ENCODE assay signal across 25 cellular contexts in genomic region chr7:73541722-73542121, GRCh38. TPM values are rescaled to one million over a fixed set of nuclear protein-coding genes. Genes with fewer than 3 reads are reported as not detected.
A peak's percentile ranks its signal among the peaks of the same experiment; 100 is the strongest.
DNase-seq lines count a peak whose midpoint lies in the region; ATAC-seq, FAIRE-seq and TF ChIP-seq lines count a peak whose summit lies in the region.
"Had no signal": no experiment of that assay in that cellular context is flagged by ENCODE, and none has a peak within 500 bp of the region (broad histone marks: within the 10 kb centered on the region; RNA-seq: fewer than 3 reads in every experiment).

No MANE protein-coding gene starts in this region.

- H3K4me3 Mint-ChIP-seq in activated naive CD8-positive, alpha-beta T cell treated with anti-CD3 and anti-CD28 coated beads, Interleukin-2, amount 50 U/mL, for 24 hours, result no peak overlapping the region
- H3K4me3 Mint-ChIP-seq in activated naive CD8-positive, alpha-beta T cell treated with anti-CD3 and anti-CD28 coated beads for 36 hours, result no peak overlapping the region
- H3K4me3 Mint-ChIP-seq: CD4-positive, CD25-positive, alpha-beta regulatory T cell; CD8-positive, alpha-beta memory T cell; GM23338 had no signal

- BruUV-seq in GM12878 (replicated peaks; lab: Mats Ljungman, UMichigan), result no TSS peak

- no peak for DNase-seq in activated naive CD8-positive, alpha-beta T cell treated with anti-CD3 and anti-CD28 coated beads, Interleukin-2, amount 50 U/mL, for 24 hours
- no peak for DNase-seq in activated naive CD8-positive, alpha-beta T cell treated with anti-CD3 and anti-CD28 coated beads for 36 hours
- DNase-seq in GM12878 (ENCODE audit: low read depth, low spot score) (no peak), posterior vena cava (ENCODE audit: low spot score) (peak; percentile 36), NAMALWA (ENCODE audit: low spot score) (no peak)
- DNase-seq: ACHN; BE2C; C1 segment of cervical spinal cord; CD4-positive, CD25-positive, alpha-beta regulatory T cell; CD8-positive, alpha-beta memory T cell; COR-L47; DMS 273 treated with DMSO at 0.1 percent for 48 hours; DMS53; DND-41; EL; HCEC 1CT; IMR-90 had no signal

- H3K9ac ChIP-seq in GM12878 (ENCODE audit: control insufficient read depth, insufficient read depth, low read length), result no peak overlapping the region

- H3K4me1 Mint-ChIP-seq in activated naive CD8-positive, alpha-beta T cell treated with anti-CD3 and anti-CD28 coated beads, Interleukin-2, amount 50 U/mL, for 24 hours, result peaks cover 4% of the 10 kb centered on the region
- H3K4me1 Mint-ChIP-seq in activated naive CD8-positive, alpha-beta T cell treated with anti-CD3 and anti-CD28 coated beads for 36 hours, result no peaks in the 10 kb centered on the region
- H3K4me1 Mint-ChIP-seq: GM23338 had no signal

- WGBS in GM12878 (ENCODE audit: insufficient coverage, insufficient replicate concordance, low lambda C conversion rate, missing lambda C conversion rate), result 88% methylated on average over 10 of the region's 10 CpGs

- no peak overlapping the region for H2AFZ ChIP-seq in GM12878 (ENCODE audit: control insufficient read depth, low read depth, low read length)
- H2AFZ ChIP-seq: GM23338 had no signal

- no peak overlapping the region for H3K4me2 ChIP-seq in GM12878 (ENCODE audit: control insufficient read depth, insufficient read depth)
- H3K4me2 ChIP-seq: GM23338 had no signal

- POLR2A ChIA-PET in GM12878 (lab: Charles Lee), result no interaction called here

- no peak overlapping the region for H3K27ac ChIP-seq in GM12878 (ENCODE audit: control insufficient read depth, insufficient read depth)

- TF ChIP-seq CTCF in GM12878 (IDR thresholded peaks at IDR 0.05 in 2 of 3, conservative IDR thresholded peaks at IDR 0.05 in 1 of 3; ENCODE audit: control insufficient read depth in 2 of 3, extremely low read depth in 1 of 3, insufficient read depth in 1 of 3, low read depth in 3 of 3, low read length in 3 of 3), result no peak

- no peak for FAIRE-seq in GM12878 (lab: Jason Lieb, UNC)
- FAIRE-seq: A204.1, GM12892, GM18507, H54, HTR-8/SVneo had no signal

- H3K36me3 Mint-ChIP-seq in activated naive CD8-positive, alpha-beta T cell treated with anti-CD3 and anti-CD28 coated beads, Interleukin-2, amount 50 U/mL, for 24 hours (ENCODE audit: low read depth), result peaks cover 40% of the 10 kb centered on the region
- peaks cover 16% of the 10 kb centered on the region for H3K36me3 Mint-ChIP-seq in activated naive CD8-positive, alpha-beta T cell treated with anti-CD3 and anti-CD28 coated beads for 36 hours

- TF ChIP-seq POLR2A in GM12878 (IDR thresholded peaks at IDR 0.05; ENCODE audit: low read depth, low read length), result no peak

- RAD21 ChIA-PET in GM12878 (lab: Charles Lee; ENCODE audit: unreplicated experiment), result no interaction called here

- H3K36me3 ChIP-seq in GM12878 (ENCODE audit: control insufficient read depth in 2 of 2, insufficient read depth in 2 of 2, low read length in 1 of 2), result peaks cover 22 to 30% of the 10 kb centered on the region in 2 experiments

- no peaks in the 10 kb centered on the region; the same call in 1 of the 2 replicates for H3K4me1 ChIP-seq in GM12878 (ENCODE audit: control insufficient read depth, insufficient read depth, low read length)

- SMC1A ChIA-PET in GM12878 (lab: Charles Lee; ENCODE audit: uncharacterized antibody, unreplicated experiment), result no interaction called here

- intact Hi-C loops in GM12878 (cut with micrococcal nuclease; ENCODE audit: unreplicated experiment), result no loop called here
- intact Hi-C loops in posterior vena cava (cut with DNase I), result no loop called here

- H3K79me2 ChIP-seq in GM12878 (ENCODE audit: control insufficient read depth, insufficient read depth, low read length), result peaks cover 3% of the 10 kb centered on the region

- no peak for TF ChIP-seq EP300 in GM12878 (IDR thresholded peaks at IDR 0.05; ENCODE audit: borderline replicate concordance in 1 of 2, control insufficient read depth in 1 of 2, low read depth in 2 of 2, low read length in 2 of 2)

- no peak for TF ChIP-seq RAD21 in GM12878 (IDR thresholded peaks at IDR 0.05; ENCODE audit: insufficient read depth, low read depth, low read length)

- H3K27me3 ChIP-seq in GM12878 (replicated peaks in 1 of 2; ENCODE audit: control insufficient read depth in 2 of 2, insufficient read depth in 2 of 2, low read length in 1 of 2), result no peaks in the 10 kb centered on the region
- H3K27me3 ChIP-seq: BE2C had no signal

- no peak overlapping the region for H3K4me3 ChIP-seq in GM12878
- H3K4me3 ChIP-seq: GM23338 had no signal

- H3K27me3 Mint-ChIP-seq in activated naive CD8-positive, alpha-beta T cell treated with anti-CD3 and anti-CD28 coated beads, Interleukin-2, amount 50 U/mL, for 24 hours, result no peaks in the 10 kb centered on the region
- H3K27me3 Mint-ChIP-seq in activated naive CD8-positive, alpha-beta T cell treated with anti-CD3 and anti-CD28 coated beads for 36 hours, result no peaks in the 10 kb centered on the region
- H3K27me3 Mint-ChIP-seq: CD4-positive, CD25-positive, alpha-beta regulatory T cell; CD8-positive, alpha-beta memory T cell had no signal

- no peaks in the 10 kb centered on the region for H3K9me3 Mint-ChIP-seq in activated naive CD8-positive, alpha-beta T cell treated with anti-CD3 and anti-CD28 coated beads, Interleukin-2, amount 50 U/mL, for 24 hours
- H3K9me3 Mint-ChIP-seq in activated naive CD8-positive, alpha-beta T cell treated with anti-CD3 and anti-CD28 coated beads for 36 hours, result no peaks in the 10 kb centered on the region
- H3K9me3 Mint-ChIP-seq: CD8-positive, alpha-beta memory T cell; GM23338 had no signal

- in situ Hi-C loops in GM12878 (cut with MboI), result no loop called here

- CTCF ChIA-PET in GM12878 (lab: Yijun Ruan, JAX), result no interaction called here

- H3K27ac Mint-ChIP-seq in activated naive CD8-positive, alpha-beta T cell treated with anti-CD3 and anti-CD28 coated beads, Interleukin-2, amount 50 U/mL, for 24 hours, result peak overlapping the region; percentile 37
- no peak overlapping the region for H3K27ac Mint-ChIP-seq in activated naive CD8-positive, alpha-beta T cell treated with anti-CD3 and anti-CD28 coated beads for 36 hours
- H3K27ac Mint-ChIP-seq: GM23338 had no signal

- H3K9me3 ChIP-seq in GM12878 (replicated peaks; ENCODE audit: control insufficient read depth, insufficient read depth, low read length), result no peaks in the 10 kb centered on the region
- H3K9me3 ChIP-seq: BE2C had no signal

- ATAC-seq in activated naive CD8-positive, alpha-beta T cell treated with anti-CD3 and anti-CD28 coated beads, Interleukin-2, amount 50 U/mL, for 24 hours, result no peak
- no peak for ATAC-seq in GM12878
- ATAC-seq in HG02759 (IDR thresholded peaks at IDR 0.05; ENCODE audit: unreplicated experiment), result no peak
- ATAC-seq in HG03108 (IDR thresholded peaks at IDR 0.05; ENCODE audit: unreplicated experiment), result no peak
- ATAC-seq: GM23338 had no signal

- H4K20me1 ChIP-seq in GM12878 (ENCODE audit: control insufficient read depth, insufficient read depth), result no peaks in the 10 kb centered on the region

RNA-seq across cellular contexts. Expression of gene BCL7B, which starts 15.8 kb away (rescaled TPM):
- total RNA-seq in activated naive CD8-positive, alpha-beta T cell treated with anti-CD3 and anti-CD28 coated beads for 36 hours, result 10 to 100 TPM; 65.6 to 66.2 TPM
- total RNA-seq in GM12878 (2013; cell fraction: nucleolus; rRNA removed), result 7.6 and 8.2 TPM in 2 replicates
- total RNA-seq in GM12878 (2014; rRNA removed) (20.7 and 24.2 TPM in 2 replicates), GM12878 (2014; rRNA removed; fragmentation: Illumina TruSeq; extraction: Trizol) (22.7 and 23.0 TPM in 2 replicates), GM12878 (2021) (49.4 and 60.9 TPM in 2 replicates), posterior vena cava (10 to 100 TPM; 59.0 to 79.2 TPM)
- polyA plus RNA-seq in GM12878 (2011; ENCODE audit: low read depth), result 19.8 TPM
- polyA plus RNA-seq in GM12878 (2011; rRNA removed) (39.3 and 54.1 TPM in 2 replicates), GM12878 (2014; fragmentation: Illumina TruSeq; extraction: Trizol) (31.6 and 46.3 TPM in 2 replicates), GM12878 (2014; fragmentation: Nextera tagmentation; extraction: Ambion mirVana) (10 to 100 TPM; 10.9 to 21.2 TPM), GM12878 (2014; rRNA removed) (61.3 and 66.0 TPM in 2 replicates), GM12878 (2016; fragmentation: Nextera tagmentation; extraction: Ambion mirVana) (10 to 100 TPM; 61.7 to 61.8 TPM)
- polyA plus RNA-seq in GM12878 (2011; cell fraction: cytosol; rRNA removed), result 52.4 and 73.8 TPM in 2 replicates
- 29.2 and 29.8 TPM in 2 replicates for polyA plus RNA-seq in GM12878 (2011; cell fraction: nucleus; rRNA removed)
- 30.3 and 61.8 TPM in 2 replicates for polyA plus RNA-seq in GM12878 (2012)
- polyA minus RNA-seq in GM12878 (2011; rRNA and poly(A)+ RNA removed), result 28.9 and 45.5 TPM in 2 replicates
- 25.5 and 36.7 TPM in 2 replicates for polyA minus RNA-seq in GM12878 (2011; cell fraction: cytosol; rRNA and poly(A)+ RNA removed)
- 11.1 and 19.8 TPM in 2 replicates for polyA minus RNA-seq in GM12878 (2011; cell fraction: nucleus; rRNA and poly(A)+ RNA removed)

RNA-seq across cellular contexts. Expression of gene BAZ1B, which starts 19.6 kb away (rescaled TPM):
- 100 to 1,000 TPM; 107 to 108 TPM for total RNA-seq in activated naive CD8-positive, alpha-beta T cell treated with anti-CD3 and anti-CD28 coated beads for 36 hours
- total RNA-seq in GM12878 (2013; cell fraction: nucleolus; rRNA removed), result 79.5 and 82.3 TPM in 2 replicates
- total RNA-seq in GM12878 (2014; rRNA removed) (50.3 and 50.4 TPM in 2 replicates), GM12878 (2014; rRNA removed; fragmentation: Illumina TruSeq; extraction: Trizol) (77.0 and 77.4 TPM in 2 replicates), GM12878 (2021) (64.5 and 68.2 TPM in 2 replicates), posterior vena cava (10 to 100 TPM; 43.5 to 50.6 TPM)
- polyA plus RNA-seq in GM12878 (2011; ENCODE audit: low read depth), result 20.1 TPM
- polyA plus RNA-seq in GM12878 (2011; rRNA removed) (33.8 and 39.6 TPM in 2 replicates), GM12878 (2014; fragmentation: Illumina TruSeq; extraction: Trizol) (73.8 and 82.0 TPM in 2 replicates), GM12878 (2014; fragmentation: Nextera tagmentation; extraction: Ambion mirVana) (10 to 100 TPM; 14.0 to 20.3 TPM), GM12878 (2014; rRNA removed) (38.6 and 39.1 TPM in 2 replicates), GM12878 (2016; fragmentation: Nextera tagmentation; extraction: Ambion mirVana) (10 to 100 TPM; 19.4 to 31.9 TPM)
- 23.0 and 24.0 TPM in 2 replicates for polyA plus RNA-seq in GM12878 (2011; cell fraction: cytosol; rRNA removed)
- polyA plus RNA-seq in GM12878 (2011; cell fraction: nucleus; rRNA removed), result 21.5 and 34.1 TPM in 2 replicates
- polyA plus RNA-seq in GM12878 (2012), result 29.6 and 30.1 TPM in 2 replicates
- 46.8 and 48.2 TPM in 2 replicates for polyA minus RNA-seq in GM12878 (2011; rRNA and poly(A)+ RNA removed)
- 21.5 and 29.3 TPM in 2 replicates for polyA minus RNA-seq in GM12878 (2011; cell fraction: cytosol; rRNA and poly(A)+ RNA removed)
- 13.4 and 22.1 TPM in 2 replicates for polyA minus RNA-seq in GM12878 (2011; cell fraction: nucleus; rRNA and poly(A)+ RNA removed)

RNA-seq across cellular contexts. Expression of gene TBL2, which starts 36.7 kb away (rescaled TPM):
- 10 to 100 TPM; 30.4 to 32.2 TPM for total RNA-seq in activated naive CD8-positive, alpha-beta T cell treated with anti-CD3 and anti-CD28 coated beads for 36 hours
- 63.3 and 70.1 TPM in 2 replicates for total RNA-seq in GM12878 (2013; cell fraction: nucleolus; rRNA removed)
- 33.3 and 35.3 TPM in 2 replicates for total RNA-seq in GM12878 (2014; rRNA removed)
- 16.6 and 19.0 TPM in 2 replicates for total RNA-seq in GM12878 (2014; rRNA removed; fragmentation: Illumina TruSeq; extraction: Trizol)
- 28.7 and 31.7 TPM in 2 replicates for total RNA-seq in GM12878 (2021)
- polyA plus RNA-seq in GM12878 (2011; ENCODE audit: low read depth), result 13.7 TPM
- 11.0 and 21.7 TPM in 2 replicates for polyA plus RNA-seq in GM12878 (2011; rRNA removed)
- 31.5 and 34.7 TPM in 2 replicates for polyA plus RNA-seq in GM12878 (2011; cell fraction: cytosol; rRNA removed)
- 25.0 and 32.1 TPM in 2 replicates for polyA plus RNA-seq in GM12878 (2011; cell fraction: nucleus; rRNA removed)
- 23.1 and 24.4 TPM in 2 replicates for polyA plus RNA-seq in GM12878 (2012)
- 11.6 and 15.3 TPM in 2 replicates for polyA plus RNA-seq in GM12878 (2014; fragmentation: Illumina TruSeq; extraction: Trizol)
- polyA plus RNA-seq in GM12878 (2014; fragmentation: Nextera tagmentation; extraction: Ambion mirVana), result 1 to 10 TPM; 1.1 to 2.8 TPM
- 28.9 and 35.1 TPM in 2 replicates for polyA plus RNA-seq in GM12878 (2014; rRNA removed)
- polyA plus RNA-seq in GM12878 (2016; fragmentation: Nextera tagmentation; extraction: Ambion mirVana), result 10 to 100 TPM; 40.3 to 49.7 TPM
- polyA minus RNA-seq in GM12878 (2011; rRNA and poly(A)+ RNA removed), result 38.1 and 53.6 TPM in 2 replicates
- 18.9 and 22.6 TPM in 2 replicates for polyA minus RNA-seq in GM12878 (2011; cell fraction: cytosol; rRNA and poly(A)+ RNA removed)
- polyA minus RNA-seq in GM12878 (2011; cell fraction: nucleus; rRNA and poly(A)+ RNA removed), result 14.0 and 29.2 TPM in 2 replicates
- total RNA-seq in posterior vena cava, result 10 to 100 TPM; 21.7 to 24.4 TPM
